13 cellular contexts compared by ENCODE assay signal in the genomic region with DNA sequence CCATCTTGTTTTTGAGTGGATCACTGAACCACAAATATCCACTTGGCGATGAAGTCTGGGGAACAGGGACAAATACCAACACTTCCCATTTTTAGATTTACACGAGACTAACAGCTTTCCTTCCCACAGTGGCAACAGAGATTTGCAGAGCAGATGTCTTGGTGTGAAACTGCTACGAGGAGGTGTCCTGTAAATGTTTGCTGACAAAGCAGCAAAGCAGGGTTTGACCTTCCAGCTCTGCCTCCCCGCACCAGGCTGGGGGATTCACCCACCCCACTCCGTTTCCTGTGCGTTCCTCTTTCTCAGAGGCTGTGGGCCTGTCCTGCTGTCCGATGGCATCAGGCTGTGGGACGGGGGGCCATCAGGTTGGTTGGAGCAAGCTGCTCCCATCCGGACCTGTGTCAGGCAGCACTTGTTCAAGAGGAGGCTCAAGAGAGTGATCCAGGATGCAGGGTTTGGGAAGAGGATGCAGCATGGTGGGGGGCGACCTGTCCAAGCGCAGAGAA. TPM values are rescaled to one million over a fixed set of nuclear protein-coding genes. Genes with fewer than 3 reads are reported as not detected.
DNase-seq lines count a peak whose midpoint lies in the region; ATAC-seq and TF ChIP-seq lines count a peak whose summit lies in the region.
"Had no signal": no experiment of that assay in that cellular context is flagged by ENCODE, and none has a peak within 500 bp of the region (broad histone marks: within the 10 kb centered on the region; RNA-seq: fewer than 3 reads in every experiment).

No MANE protein-coding gene starts in this region.

- TF ChIP-seq CTCF in AG10803 (conservative IDR thresholded peaks at IDR 0.05; ENCODE audit: low read length) (no peak), HCT116 (IDR thresholded peaks at IDR 0.05 in 2 of 3, conservative IDR thresholded peaks at IDR 0.05 in 1 of 3; ENCODE audit: borderline replicate concordance in 1 of 3, insufficient read depth in 1 of 3, low read depth in 2 of 3, low read length in 2 of 3) (no peak), coronary artery (IDR thresholded peaks at IDR 0.05) (no peak), neural cell (IDR thresholded peaks at IDR 0.05; ENCODE audit: poor library complexity, severe bottlenecking) (no peak), uterus (IDR thresholded peaks at IDR 0.05) (no peak)

- H2AFZ ChIP-seq in HCT116 (ENCODE audit: low read depth, low read length, poor library complexity, severe bottlenecking) (peak overlapping the region; percentile 29), neural cell (ENCODE audit: low read depth, low read length) (no peak overlapping the region)

- H3K4me3 ChIP-seq in AG10803 (ENCODE audit: low read length): no peak overlapping the region
- H3K4me3 ChIP-seq in HCT116 (replicated peaks in 1 of 2; ENCODE audit: low read depth in 1 of 2, low read length in 2 of 2): peak overlapping the region; percentile 82 to 84
- H3K4me3 ChIP-seq in coronary artery: peak overlapping the region; percentile 67
- H3K4me3 ChIP-seq in neural cell (ENCODE audit: low read length): peak overlapping the region; percentile 61
- no peak overlapping the region for H3K4me3 ChIP-seq in uterus
- H3K4me3 ChIP-seq: GM12878 had no signal

- H3K79me2 ChIP-seq in HCT116 (ENCODE audit: insufficient read depth, low read length) (peaks cover 42% of the 10 kb centered on the region), neural cell (replicated peaks; ENCODE audit: insufficient read depth, low read length) (no peaks in the 10 kb centered on the region)

- H3K4me2 ChIP-seq in HCT116 (ENCODE audit: low read length) (peak overlapping the region; percentile 90), neural cell (ENCODE audit: low read length) (no peak overlapping the region)

- no peaks in the 10 kb centered on the region for H3K9me3 ChIP-seq in HCT116 (ENCODE audit: control insufficient read depth in 1 of 2, insufficient read depth in 1 of 2, low read depth in 1 of 2, low read length in 2 of 2)
- H3K9me3 ChIP-seq in neural cell (ENCODE audit: low read length): no peaks in the 10 kb centered on the region
- no peaks in the 10 kb centered on the region for H3K9me3 ChIP-seq in uterus
- H3K9me3 ChIP-seq: testis had no signal

- TSS peak; percentile 92 for BruUV-seq in HCT116 (replicated peaks; lab: Mats Ljungman, UMichigan)

- peak; percentile 56 for DNase-seq in AG10803 (ENCODE audit: low read depth)
- DNase-seq in HCT116 (ENCODE audit: low read depth, low spot score): no peak
- peak; percentile 54 for DNase-seq in coronary artery (ENCODE audit: low spot score)
- DNase-seq in nucleus accumbens (lab: John Stamatoyannopoulos, UW): no peak
- DNase-seq in NOMO-1 treated with dmso at 0.1 percent for 144 hours (lab: John Stamatoyannopoulos, UW; ENCODE audit: unreplicated experiment): no peak
- DNase-seq in uterus: no peak
- DNase-seq in G401 (ENCODE audit: low spot score): no peak
- DNase-seq: activated CD8-positive, alpha-beta T cell treated with anti-CD3 and anti-CD28 coated beads, Interleukin-2, amount 10 ng/mL, durations not matched to agents 7 days and 5 days had no signal

- POLR2A ChIA-PET in HCT116 (lab: Charles Lee): interaction anchor here (0.8 to 2.0 kb wide), 2 partner anchors 8 to 12 kb away, joined by 4 to 6 read pairs; no protein-coding TSS in a partner anchor

- TF ChIP-seq EP300 in neural cell (conservative IDR thresholded peaks at IDR 0.05; ENCODE audit: poor library complexity, severe bottlenecking): no peak

- intact Hi-C loops in HCT116 (cut with micrococcal nuclease): no loop called here
- intact Hi-C loops in uterus (cut with DNase I; ENCODE audit: low total_unique reads): no loop called here

- in situ Hi-C loops in G401 (cut with HindIII; ENCODE audit: low sequenced_read_pairs): no loop called here

- H3K9me2 ChIP-seq in HCT116 (ENCODE audit: insufficient read depth) (no peaks in the 10 kb centered on the region), neural cell (ENCODE audit: insufficient read depth, low read length) (no peaks in the 10 kb centered on the region)

- H4K20me1 ChIP-seq in HCT116 (ENCODE audit: insufficient read depth) (no peaks in the 10 kb centered on the region), neural cell (ENCODE audit: insufficient read depth) (no peaks in the 10 kb centered on the region)

- H3K4me1 ChIP-seq in HCT116 (ENCODE audit: control insufficient read depth in 1 of 2, insufficient read depth in 2 of 2, low read length in 2 of 2): peaks cover 18 to 31% of the 10 kb centered on the region in 2 experiments; a peak in 3 of 4 replicates
- H3K4me1 ChIP-seq in uterus: no peaks in the 10 kb centered on the region
- H3K4me1 ChIP-seq: testis had no signal

- no peaks in the 10 kb centered on the region for H3F3A ChIP-seq in neural cell (ENCODE audit: insufficient read depth, low read length, poor library complexity, severe bottlenecking)

- H3K27me3 ChIP-seq in HCT116 (ENCODE audit: insufficient read depth, low read length): no peaks in the 10 kb centered on the region
- H3K27me3 ChIP-seq in neural cell (ENCODE audit: insufficient read depth, low read depth, low read length): peaks cover 13% of the 10 kb centered on the region
- no peaks in the 10 kb centered on the region for H3K27me3 ChIP-seq in uterus
- H3K27me3 ChIP-seq: testis had no signal

- RAD21 ChIA-PET in HCT116 (lab: Charles Lee; ENCODE audit: low non-redundant PET in 1 of 2, low total read pairs in 2 of 2, uncharacterized antibody in 2 of 2, unreplicated experiment in 2 of 2): no interaction called here

- no peak for TF ChIP-seq RAD21 in HCT116 (IDR thresholded peaks at IDR 0.05; ENCODE audit: low read depth)
- no peak for TF ChIP-seq RAD21 in neural cell (conservative IDR thresholded peaks at IDR 0.05)

- no peak for TF ChIP-seq POLR2A in HCT116 (IDR thresholded peaks at IDR 0.05; ENCODE audit: borderline replicate concordance, extremely low read depth, insufficient read depth, insufficient read length)
- no peak for TF ChIP-seq POLR2A in uterus (IDR thresholded peaks at IDR 0.05)

- H3K36me3 ChIP-seq in HCT116 (ENCODE audit: control insufficient read depth in 1 of 2, insufficient read depth in 2 of 2, low read length in 2 of 2) (0 out of 4 replicates have a peak, but pooled peaks cover 0 to 7% of the 10 kb centered on the region in 2 experiments), neural cell (ENCODE audit: insufficient read depth, low read length) (no peaks in the 10 kb centered on the region), uterus (no peaks in the 10 kb centered on the region)

- H3K27ac ChIP-seq in HCT116 (ENCODE audit: low read depth, low read length): peak overlapping the region; percentile 66; the same call in 1 of the 2 replicates
- no peak overlapping the region for H3K27ac ChIP-seq in coronary artery
- H3K27ac ChIP-seq in neural cell (ENCODE audit: low read length): no peak overlapping the region
- H3K27ac ChIP-seq in uterus: no peak overlapping the region
- H3K27ac ChIP-seq: testis had no signal

- H3K9ac ChIP-seq in HCT116 (ENCODE audit: low read length) (peak overlapping the region; percentile 88), neural cell (ENCODE audit: low read length) (no peak overlapping the region)

- CTCF ChIA-PET in HCT116 (lab: Charles Lee): interaction anchor here (0.7 to 1.5 kb wide), 4 partner anchors 9 to 195 kb away, joined by 3 to 5 read pairs (median 4); no protein-coding TSS in a partner anchor

- ATAC-seq in HCT116: no peak; the same call in 1 of the 2 replicates
- ATAC-seq: activated CD8-positive, alpha-beta T cell treated with anti-CD3 and anti-CD28 coated beads, Interleukin-2, amount 10 ng/mL, durations not matched to agents 7 days and 5 days; GM12878; SK-N-SH treated with all-trans-retinoic acid at 6 μM for 48 hours had no signal

TF ChIP-seq in HCT116, 20 proteins besides CTCF, POLR2A, EP300 and RAD21 (continues in another document):
- TF ChIP-seq ZFX (IDR thresholded peaks at IDR 0.05) (no peak), EZH2phosphoT487 (IDR thresholded peaks at IDR 0.05; ENCODE audit: borderline replicate concordance) (no peak), CBX3 (IDR thresholded peaks at IDR 0.05; ENCODE audit: low read depth) (no peak), ZNF274 (IDR thresholded peaks at IDR 0.05; ENCODE audit: low read depth, low read length) (no peak), YY1 (IDR thresholded peaks at IDR 0.05; ENCODE audit: extremely low read depth, insufficient replicate concordance, low read depth, low read length) (no peak)
- TF ChIP-seq, protein P1, sequence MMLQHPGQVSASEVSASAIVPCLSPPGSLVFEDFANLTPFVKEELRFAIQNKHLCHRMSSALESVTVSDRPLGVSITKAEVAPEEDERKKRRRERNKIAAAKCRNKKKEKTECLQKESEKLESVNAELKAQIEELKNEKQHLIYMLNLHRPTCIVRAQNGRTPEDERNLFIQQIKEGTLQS (IDR thresholded peaks at IDR 0.05): no peak

RNA-seq across cellular contexts. Expression of a gene that starts 0.7 kb away (rescaled TPM):
- 39.4 TPM for total RNA-seq in HCT116 (2021; ENCODE audit: unreplicated experiment)
- 35.0 and 42.5 TPM in 2 replicates for polyA plus RNA-seq in HCT116 (2012)
- polyA plus RNA-seq in neural cell: 25.3 and 36.4 TPM in 2 replicates
- 22.7 and 23.6 TPM in 2 replicates for polyA minus RNA-seq in neural cell
- 10 to 100 TPM; 16.2 to 75.6 (median 54.9) TPM for total RNA-seq in uterus
- 117 and 144 TPM in 2 replicates for total RNA-seq in G401 (2014; rRNA removed; shearing (Covaris generic))

RNA-seq across cellular contexts. Expression of a gene that starts 52.3 kb away (rescaled TPM):
- 0.71 TPM for total RNA-seq in HCT116 (2021; ENCODE audit: unreplicated experiment)
- polyA plus RNA-seq in HCT116 (2012): 0.26 and 0.77 TPM in 2 replicates
- 0.33 TPM in 1 of 2 replicates, not detected in the other for polyA plus RNA-seq in neural cell
- polyA minus RNA-seq in neural cell: 0.46 and 0.73 TPM in 2 replicates
- 1 to 10 TPM in 1 of 4 donors, under 1 TPM in 2, not detected in 1; 0.21 to 3.3 (median 0.58) TPM for total RNA-seq in uterus
- 1.3 TPM in 1 of 2 replicates, not detected in the other for total RNA-seq in G401 (2014; rRNA removed; shearing (Covaris generic))
- polyA plus RNA-seq: aorta had no signal

RNA-seq across cellular contexts. Expression of a gene that starts 52.4 kb away (rescaled TPM):
- 65.1 TPM for total RNA-seq in HCT116 (2021; ENCODE audit: unreplicated experiment)
- polyA plus RNA-seq in HCT116 (2012): 31.3 and 38.8 TPM in 2 replicates
- 99.8 and 119 TPM in 2 replicates for polyA plus RNA-seq in neural cell
- 69.8 and 69.9 TPM in 2 replicates for polyA minus RNA-seq in neural cell
- total RNA-seq in uterus: 10 to 100 TPM in 3 of 4 donors, 1 to 10 TPM in 1; 6.5 to 46.4 (median 20.4) TPM
- total RNA-seq in G401 (2014; rRNA removed; shearing (Covaris generic)): 94.5 and 116 TPM in 2 replicates

Comparison
In these comparisons a context has a peak if more than half of its experiments do, and no peak if none do; other contexts are left out.
1. DNase-seq: peak in AG10803 (single experiment) and coronary artery (single experiment); none in HCT116 (single experiment), nucleus accumbens (0 of 56), NOMO-1 treated with dmso at 0.1 percent for 144 hours (single experiment), uterus (0 of 2) and G401 (single experiment).
2. H3K4me3 ChIP-seq: peak in HCT116 (2 of 2), coronary artery (single experiment) and neural cell (single experiment); none in AG10803 (single experiment) and uterus (0 of 2).